Comparison of ENCODE assay signal across 25 cellular contexts in the genomic region with DNA sequence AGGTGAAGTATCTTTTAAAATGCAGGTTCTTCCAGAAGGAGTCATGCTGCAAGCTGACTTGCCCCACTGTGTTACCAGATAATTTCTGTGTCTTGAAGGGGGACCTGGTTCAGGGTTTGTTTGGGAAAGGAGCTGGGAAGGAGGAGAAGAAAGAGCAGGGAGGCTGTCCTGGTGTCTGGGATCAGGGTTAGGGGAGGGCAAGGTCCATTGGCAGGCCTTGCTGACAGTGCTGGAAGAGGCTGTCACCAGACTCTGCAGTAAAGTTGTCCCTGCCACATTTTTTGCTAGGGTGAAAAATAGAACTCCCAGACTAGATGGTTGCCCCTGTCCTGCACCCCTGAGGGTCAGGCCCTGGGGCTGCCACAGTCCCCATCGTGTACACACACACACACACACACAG. TPM values are rescaled to one million over a fixed set of nuclear protein-coding genes. Genes with fewer than 3 reads are reported as not detected.
"Had no signal": no experiment of that assay in that cellular context is flagged by ENCODE, and none has a peak within 500 bp of the region (broad histone marks: within the 10 kb centered on the region; RNA-seq: fewer than 3 reads in every experiment).

No MANE protein-coding gene starts in this region.

- H3K4me3 Mint-ChIP-seq: activated CD8-positive, alpha-beta T cell treated with anti-CD3 and anti-CD28 coated beads, Interleukin-2, amount 10 ng/mL, durations not matched to agents 7 days and 5 days; activated naive CD8-positive, alpha-beta T cell treated with anti-CD3 and anti-CD28 coated beads, Interleukin-2, amount 10 ng/mL, durations not matched to agents 7 days and 5 days; activated T-helper 17 cell treated with anti-CD3 and anti-CD28 coated beads, Interleukin-2, amount 50 U/mL, for 72 hours; dendritic cell treated with granulocyte-macrophage colony-stimulating factor and Interleukin-4, amounts not matched to agents 40 ng/mL and 50 ng/mL, for 4 days; stimulated activated naive CD8-positive, alpha-beta T cell treated with anti-CD3 and anti-CD28 coated beads, Interleukin-15, amount 100 ng/mL, for 72 hours had no signal

- DNase-seq: activated CD4-positive, alpha-beta T cell treated with anti-CD3 and anti-CD28 coated beads for 1 hour; activated CD4-positive, alpha-beta T cell treated with anti-CD3 and anti-CD28 coated beads, Interleukin-2, amount 50 U/mL, for 1 hour; activated CD8-positive, alpha-beta T cell treated with anti-CD3 and anti-CD28 coated beads, Interleukin-2, amount 10 ng/mL, durations not matched to agents 7 days and 5 days; activated naive CD4-positive, alpha-beta T cell; activated naive CD8-positive, alpha-beta T cell treated with anti-CD3 and anti-CD28 coated beads, Interleukin-2, amount 10 ng/mL, durations not matched to agents 7 days and 5 days; amniotic stem cell; effector CD4-positive, alpha-beta T cell; foreskin melanocyte; hypothalamus; mesendoderm; mucosa of descending colon; occipital lobe; retina; stimulated activated CD4-positive, alpha-beta T cell treated with anti-CD3 and anti-CD28 coated beads, Interleukin-12 subunit alpha, Interleukin-12 subunit beta, amount 100 ng/mL, for 4 hours; stimulated activated CD4-positive, alpha-beta T cell treated with anti-CD3 and anti-CD28 coated beads, Interleukin-1b, Interleukin-23, amount 100 ng/mL, for 48 hours; stimulated activated naive CD8-positive, alpha-beta T cell treated with anti-CD3 and anti-CD28 coated beads, Interleukin-15, amount 100 ng/mL, for 72 hours; T-helper 9 cell; tibial artery had no signal

- H3K36me3 ChIP-seq: lower lobe of right lung, tibial artery had no signal

- H3K9me3 ChIP-seq: lower lobe of right lung, mucosa of descending colon, tibial artery had no signal

- H3K4me3 ChIP-seq: lower lobe of right lung, mucosa of descending colon, tibial artery had no signal

- H3K36me3 Mint-ChIP-seq: activated naive CD8-positive, alpha-beta T cell treated with anti-CD3 and anti-CD28 coated beads, Interleukin-2, amount 10 ng/mL, durations not matched to agents 7 days and 5 days had no signal

- H3K27ac Mint-ChIP-seq: activated CD8-positive, alpha-beta T cell treated with anti-CD3 and anti-CD28 coated beads, Interleukin-2, amount 10 ng/mL, durations not matched to agents 7 days and 5 days; activated naive CD8-positive, alpha-beta T cell treated with anti-CD3 and anti-CD28 coated beads, Interleukin-2, amount 10 ng/mL, durations not matched to agents 7 days and 5 days; activated T-helper 17 cell treated with anti-CD3 and anti-CD28 coated beads, Interleukin-2, amount 50 U/mL, for 72 hours; dendritic cell treated with granulocyte-macrophage colony-stimulating factor and Interleukin-4, amounts not matched to agents 40 ng/mL and 50 ng/mL, for 4 days had no signal

- H3K27ac ChIP-seq: lower lobe of right lung, tibial artery had no signal

- ATAC-seq: activated CD8-positive, alpha-beta T cell treated with anti-CD3 and anti-CD28 coated beads, Interleukin-2, amount 10 ng/mL, durations not matched to agents 7 days and 5 days; activated T-helper 17 cell treated with anti-CD3 and anti-CD28 coated beads, Interleukin-2, amount 50 U/mL, for 72 hours; esophagus mucosa; lower lobe of right lung; mucosa of descending colon; stimulated activated naive CD8-positive, alpha-beta T cell treated with anti-CD3 and anti-CD28 coated beads, Interleukin-15, amount 100 ng/mL, for 72 hours had no signal

- H3K4me1 ChIP-seq: lower lobe of right lung, tibial artery had no signal

- H3K9me3 Mint-ChIP-seq: activated naive CD8-positive, alpha-beta T cell treated with anti-CD3 and anti-CD28 coated beads, Interleukin-2, amount 10 ng/mL, durations not matched to agents 7 days and 5 days; activated T-helper 17 cell treated with anti-CD3 and anti-CD28 coated beads, Interleukin-2, amount 50 U/mL, for 72 hours; dendritic cell treated with granulocyte-macrophage colony-stimulating factor and Interleukin-4, amounts not matched to agents 40 ng/mL and 50 ng/mL, for 4 days; stimulated activated naive CD8-positive, alpha-beta T cell treated with anti-CD3 and anti-CD28 coated beads, Interleukin-15, amount 100 ng/mL, for 72 hours had no signal

- H3K4me1 Mint-ChIP-seq: activated naive CD8-positive, alpha-beta T cell treated with anti-CD3 and anti-CD28 coated beads, Interleukin-2, amount 10 ng/mL, durations not matched to agents 7 days and 5 days; activated T-helper 17 cell treated with anti-CD3 and anti-CD28 coated beads, Interleukin-2, amount 50 U/mL, for 72 hours had no signal

RNA-seq across cellular contexts. Expression of gene GLP1R, which starts 14.9 kb away (rescaled TPM):
- total RNA-seq: activated CD8-positive, alpha-beta T cell treated with anti-CD3 and anti-CD28 coated beads, Interleukin-2, amount 10 ng/mL, durations not matched to agents 7 days and 5 days; activated naive CD8-positive, alpha-beta T cell treated with anti-CD3 and anti-CD28 coated beads, Interleukin-2, amount 10 ng/mL, durations not matched to agents 7 days and 5 days; activated T-helper 17 cell treated with anti-CD3 and anti-CD28 coated beads, Interleukin-2, amount 50 U/mL, for 72 hours; bronchial epithelial cell; endothelial cell of umbilical vein; occipital lobe; T-helper 1 cell treated with Interleukin-12 subunit alpha and Interleukin-12 subunit beta and Interleukin-4 antibody, amounts not matched to agents 30 ng/mL and 1 ng/mL, for 36 hours had no signal
- polyA plus RNA-seq: endothelial cell of umbilical vein had no signal
